In genomic region chr17:17213775-17214174, GRCh38 we compare ENCODE assay signal across 1 cellular context.
TF ChIP-seq lines count a peak whose summit lies in the region.

No MANE protein-coding gene starts in this region.

TF ChIP-seq in HepG2, 621 proteins besides CTCF, POLR2A, EP300 and RAD21:
- TF ChIP-seq ZNF567 (CRISPR knock-in tag; IDR thresholded peaks at IDR 0.05; ENCODE audit: borderline replicate concordance): no peak
- peak; percentile 17 for TF ChIP-seq AGO2 (optimal IDR thresholded peaks at IDR 0.05; ENCODE audit: low read depth, low read length)
- TF ChIP-seq MAFK (conservative IDR thresholded peaks at IDR 0.05 in 1 of 2, IDR thresholded peaks at IDR 0.05 in 1 of 2; ENCODE audit: low read length in 2 of 2): no peak
- TF ChIP-seq POLR2G (IDR thresholded peaks at IDR 0.05; ENCODE audit: low read depth, low read length): no peak
- TF ChIP-seq MXD4 (CRISPR knock-in tag; IDR thresholded peaks at IDR 0.05): no peak
- no peak for TF ChIP-seq ZSCAN31 (CRISPR knock-in tag; IDR thresholded peaks at IDR 0.05; ENCODE audit: low read depth)
- no peak for TF ChIP-seq NCOA5 (CRISPR knock-in tag; IDR thresholded peaks at IDR 0.05)
TF ChIP-seq in HepG2: peak in this region for 1.
